9 cellular contexts compared by ENCODE assay signal in genomic region chr3:130903412-130903908, GRCh38.
"Had no signal": no experiment of that assay in that cellular context is flagged by ENCODE, and none has a peak within 500 bp of the region (broad histone marks: within the 10 kb centered on the region; RNA-seq: fewer than 3 reads in every experiment).

No MANE protein-coding gene starts in this region.

- H3K9me3 Mint-ChIP-seq: GM23338, H9, HFFc6, IgD-negative memory B cell had no signal

- DNase-seq: H9, HCEC 1CT, HFFc6, KBM-7 had no signal

- H3K27me3 Mint-ChIP-seq: IgD-negative memory B cell had no signal

- ATAC-seq: GM23338 had no signal

- H3K4me3 ChIP-seq: GM23338 had no signal

- FAIRE-seq: H1, H54, HTR-8/SVneo had no signal

- H3K4me3 Mint-ChIP-seq: GM23338, H9, HFFc6, IgD-negative memory B cell had no signal

- H2AFZ ChIP-seq: GM23338 had no signal

- H3K4me2 ChIP-seq: GM23338 had no signal

- H3K27ac Mint-ChIP-seq: GM23338, H9, HFFc6, IgD-negative memory B cell had no signal
